Comparison of ENCODE assay signal across 18 cellular contexts in the genomic region with DNA sequence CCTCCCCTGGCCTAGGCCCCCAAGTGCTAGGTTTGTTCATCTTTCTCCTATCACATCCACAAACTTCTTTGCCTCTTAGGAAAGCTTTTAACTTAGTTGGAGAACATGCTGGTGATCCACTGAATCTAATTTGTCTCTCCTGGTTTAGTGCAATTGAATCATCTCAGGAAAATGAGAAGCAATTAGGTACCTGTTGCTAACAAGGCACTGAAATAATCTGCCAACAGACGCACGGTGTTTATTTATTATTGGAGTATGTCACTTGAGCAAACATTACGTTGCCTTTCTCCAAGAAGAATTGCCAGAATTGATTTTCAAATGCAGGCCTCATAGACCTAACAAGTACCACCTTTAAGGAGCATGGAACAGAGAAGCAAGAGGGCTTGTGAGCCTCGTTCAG.
DNase-seq lines count a peak whose midpoint lies in the region; ATAC-seq and TF ChIP-seq lines count a peak whose summit lies in the region.
"Had no signal": no experiment of that assay in that cellular context is flagged by ENCODE, and none has a peak within 500 bp of the region (broad histone marks: within the 10 kb centered on the region; RNA-seq: fewer than 3 reads in every experiment).

No MANE protein-coding gene starts in this region.

- H3K4me1 ChIP-seq in adrenal gland (replicated peaks in 1 of 2) = no peaks in the 10 kb centered on the region
- H3K4me1 ChIP-seq: BLaER1 treated with 17β-estradiol and CSF1 and Interleukin-3, amounts not matched to agents 10 nM and 100 nM; Caco-2 had no signal

- ATAC-seq in HG03439 (IDR thresholded peaks at IDR 0.05; ENCODE audit: unreplicated experiment) = no peak
- ATAC-seq in CD4-positive, alpha-beta T cell (ENCODE audit: poor library complexity) = no peak

- intact Hi-C loops in adrenal gland (cut with DNase I) = no loop called here
- intact Hi-C loops in CD4-positive, alpha-beta T cell (cut with DNase I, micrococcal nuclease) = no loop called here

- no peaks in the 10 kb centered on the region for H3K27me3 ChIP-seq in adrenal gland
- no peaks in the 10 kb centered on the region for H3K27me3 ChIP-seq in CD4-positive, alpha-beta T cell (ENCODE audit: control insufficient read depth, insufficient read depth, low read length)
- H3K27me3 ChIP-seq: BLaER1 treated with 17β-estradiol and CSF1 and Interleukin-3, amounts not matched to agents 10 nM and 100 nM; MG63 had no signal

- H3K27ac ChIP-seq in adrenal gland = no peak overlapping the region
- no peak overlapping the region for H3K27ac ChIP-seq in CD4-positive, alpha-beta T cell (ENCODE audit: low read depth, low read length)
- H3K27ac ChIP-seq: BLaER1 treated with 17β-estradiol and CSF1 and Interleukin-3, amounts not matched to agents 10 nM and 100 nM had no signal

- no peak overlapping the region for H3K4me3 ChIP-seq in adrenal gland
- H3K4me3 ChIP-seq: BLaER1 treated with 17β-estradiol and CSF1 and Interleukin-3, amounts not matched to agents 10 nM and 100 nM; GM23338; MG63 had no signal

- CTCF ChIA-PET in CD4-positive, alpha-beta T cell (lab: Charles Lee) = no interaction called here

- H3K36me3 Mint-ChIP-seq in nephron (ENCODE audit: low read depth) = peaks cover 43% of the 10 kb centered on the region
- peaks cover 6% of the 10 kb centered on the region for H3K36me3 Mint-ChIP-seq in CD4-positive, alpha-beta T cell (ENCODE audit: low read depth)

- no peak for TF ChIP-seq CTCF in nephron (IDR thresholded peaks at IDR 0.05; ENCODE audit: unreplicated experiment in 3 of 3)
- TF ChIP-seq CTCF in adrenal gland (IDR thresholded peaks at IDR 0.05) = no peak
- TF ChIP-seq CTCF in CD4-positive, alpha-beta T cell (IDR thresholded peaks at IDR 0.05) = no peak

- peaks cover 0 to 5% (median 0%) of the 10 kb centered on the region in 3 donors for H3K9me3 ChIP-seq in adrenal gland (replicated peaks in 1 of 3)
- H3K9me3 ChIP-seq in CD4-positive, alpha-beta T cell (ENCODE audit: control insufficient read depth, low read length) = no peaks in the 10 kb centered on the region
- H3K9me3 ChIP-seq: Caco-2, MG63 had no signal

- POLR2A ChIA-PET in CD4-positive, alpha-beta T cell (lab: Charles Lee) = no interaction called here

- peaks cover 10% of the 10 kb centered on the region for H3K9me3 Mint-ChIP-seq in nephron
- H3K9me3 Mint-ChIP-seq in CD4-positive, alpha-beta T cell = peaks cover 2% of the 10 kb centered on the region

- H3K4me1 Mint-ChIP-seq in nephron = peaks cover 46% of the 10 kb centered on the region
- H3K4me1 Mint-ChIP-seq in CD4-positive, alpha-beta T cell (ENCODE audit: low read depth) = no peaks in the 10 kb centered on the region

- H3K4me3 Mint-ChIP-seq in nephron = no peak overlapping the region
- H3K4me3 Mint-ChIP-seq in CD4-positive, alpha-beta T cell = no peak overlapping the region
- H3K4me3 Mint-ChIP-seq: GM23338 had no signal

- H3K27ac Mint-ChIP-seq in nephron = peak overlapping the region; percentile 58 to 87 (median 71)
- no peak overlapping the region for H3K27ac Mint-ChIP-seq in CD4-positive, alpha-beta T cell
- H3K27ac Mint-ChIP-seq: GM23338 had no signal

- DNase-seq in NCI-H2196 (lab: John Stamatoyannopoulos, UW; ENCODE audit: unreplicated experiment) (peak; percentile 21), NCI-H2196 treated with DMSO at 0.1 percent for 48 hours (lab: John Stamatoyannopoulos, UW; ENCODE audit: unreplicated experiment) (no peak), NCI-H1436 (lab: John Stamatoyannopoulos, UW) (peak; percentile 58), NCI-H774 (lab: John Stamatoyannopoulos, UW) (peak; percentile 32), adrenal gland (no peak)
- DNase-seq in CD4-positive, alpha-beta T cell = no peak
- DNase-seq: Caco-2, KBM-7, MG63, NCI-H1092 treated with DMSO at 0.1 percent for 48 hours, NCI-H2171, NCI-H526, Right ventricle myocardium superior, T-helper 2 cell had no signal

- no peaks in the 10 kb centered on the region for H3K36me3 ChIP-seq in adrenal gland (replicated peaks in 1 of 2)
- H3K36me3 ChIP-seq: BLaER1 treated with 17β-estradiol and CSF1 and Interleukin-3, amounts not matched to agents 10 nM and 100 nM; MG63 had no signal

- WGBS in adrenal gland, 4 donors = 77 to 97% (median 83%) methylated on average over 4 of the region's 4 CpGs

- H3K27me3 Mint-ChIP-seq in nephron (ENCODE audit: low read depth) = no peaks in the 10 kb centered on the region
- H3K27me3 Mint-ChIP-seq in CD4-positive, alpha-beta T cell = no peaks in the 10 kb centered on the region

- no peak for TF ChIP-seq POLR2A in adrenal gland (IDR thresholded peaks at IDR 0.05)

Comparison
In these comparisons a context has a peak if more than half of its experiments do, and no peak if none do; other contexts are left out.
1. DNase-seq: peak in NCI-H2196 (single experiment), NCI-H1436 (single experiment) and NCI-H774 (single experiment); none in NCI-H2196 treated with DMSO at 0.1 percent for 48 hours (single experiment), adrenal gland (0 of 7) and CD4-positive, alpha-beta T cell (0 of 10).